17 cellular contexts compared by ENCODE assay signal in genomic region chr11:60607483-60607882, GRCh38.
DNase-seq lines count a peak whose midpoint lies in the region; ATAC-seq, FAIRE-seq and TF ChIP-seq lines count a peak whose summit lies in the region.
"Had no signal": no experiment of that assay in that cellular context is flagged by ENCODE, and none has a peak within 500 bp of the region (broad histone marks: within the 10 kb centered on the region; RNA-seq: fewer than 3 reads in every experiment).

No MANE protein-coding gene starts in this region.

- RAD21 ChIA-PET in GM12878 (lab: Charles Lee; ENCODE audit: unreplicated experiment), result no interaction called here

- TF ChIP-seq POLR2A in GM12878 (IDR thresholded peaks at IDR 0.05; ENCODE audit: low read depth, low read length), result no peak

- no peak overlapping the region for H3K4me3 Mint-ChIP-seq in neural crest cell
- H3K4me3 Mint-ChIP-seq in WTC11, result no peak overlapping the region
- no peak overlapping the region for H3K4me3 Mint-ChIP-seq in activated naive CD8-positive, alpha-beta T cell treated with anti-CD3 and anti-CD28 coated beads for 36 hours
- H3K4me3 Mint-ChIP-seq: CD4-positive, alpha-beta memory T cell had no signal

- H3K36me3 Mint-ChIP-seq in neural crest cell (ENCODE audit: low read depth) (no peaks in the 10 kb centered on the region), WTC11 (no peaks in the 10 kb centered on the region)
- H3K36me3 Mint-ChIP-seq in activated naive CD8-positive, alpha-beta T cell treated with anti-CD3 and anti-CD28 coated beads for 36 hours, result no peaks in the 10 kb centered on the region
- H3K36me3 Mint-ChIP-seq: CD4-positive, alpha-beta memory T cell had no signal

- no peak overlapping the region for H3K4me3 ChIP-seq in DND-41 (ENCODE audit: low read depth in 1 of 2, low read length in 2 of 2)
- no peak overlapping the region for H3K4me3 ChIP-seq in GM12878
- H3K4me3 ChIP-seq: SK-N-MC had no signal

- peaks cover 4% of the 10 kb centered on the region for H3K27me3 Mint-ChIP-seq in neural crest cell (ENCODE audit: low read depth)
- no peaks in the 10 kb centered on the region for H3K27me3 Mint-ChIP-seq in WTC11 (ENCODE audit: low read depth)
- peaks cover 16% of the 10 kb centered on the region for H3K27me3 Mint-ChIP-seq in activated naive CD8-positive, alpha-beta T cell treated with anti-CD3 and anti-CD28 coated beads for 36 hours

- in situ Hi-C loops in GM12878 (cut with MboI), result no loop called here

- H3K9me3 Mint-ChIP-seq in neural crest cell (peaks cover 3% of the 10 kb centered on the region), WTC11 (no peaks in the 10 kb centered on the region)
- no peaks in the 10 kb centered on the region for H3K9me3 Mint-ChIP-seq in activated naive CD8-positive, alpha-beta T cell treated with anti-CD3 and anti-CD28 coated beads for 36 hours
- H3K9me3 Mint-ChIP-seq: CD4-positive, alpha-beta memory T cell had no signal

- H3K27ac ChIP-seq in DND-41 (ENCODE audit: low read length) (no peak overlapping the region), GM12878 (ENCODE audit: control insufficient read depth, insufficient read depth) (no peak overlapping the region)
- H3K27ac ChIP-seq: SK-N-MC had no signal

- H3K27me3 ChIP-seq in DND-41 (ENCODE audit: insufficient read depth, low read length, poor library complexity) (no peaks in the 10 kb centered on the region), GM12878 (replicated peaks in 1 of 2; ENCODE audit: control insufficient read depth in 2 of 2, insufficient read depth in 2 of 2, low read length in 1 of 2) (no peaks in the 10 kb centered on the region)
- H3K27me3 ChIP-seq: BE2C had no signal

- no peaks in the 10 kb centered on the region for H3K36me3 ChIP-seq in DND-41 (ENCODE audit: insufficient read depth, low read length)
- H3K36me3 ChIP-seq in GM12878 (ENCODE audit: control insufficient read depth in 2 of 2, insufficient read depth in 2 of 2, low read length in 1 of 2), result no peaks in the 10 kb centered on the region
- H3K36me3 ChIP-seq: BE2C had no signal

- SMC1A ChIA-PET in GM12878 (lab: Charles Lee; ENCODE audit: uncharacterized antibody, unreplicated experiment), result interaction anchor here (3.5 kb wide), 1 partner anchor 11 kb away, joined by 13 read pairs; no protein-coding TSS in a partner anchor

- H3K27ac Mint-ChIP-seq in neural crest cell (ENCODE audit: unreplicated experiment) (no peak overlapping the region), WTC11 (no peak overlapping the region)
- no peak overlapping the region for H3K27ac Mint-ChIP-seq in activated naive CD8-positive, alpha-beta T cell treated with anti-CD3 and anti-CD28 coated beads for 36 hours
- H3K27ac Mint-ChIP-seq: CD4-positive, alpha-beta memory T cell had no signal

- H3K79me2 ChIP-seq in DND-41 (ENCODE audit: insufficient read depth, low read length), result no peaks in the 10 kb centered on the region
- H3K79me2 ChIP-seq in GM12878 (ENCODE audit: control insufficient read depth, insufficient read depth, low read length), result no peaks in the 10 kb centered on the region

- CTCF ChIA-PET in GM12878 (lab: Yijun Ruan, JAX) (interaction anchor here (0.8 kb wide), 1 partner anchor 263 kb away, joined by 4 read pairs; no protein-coding TSS in a partner anchor), WTC11 (lab: Charles Lee) (no interaction called here)

- 56% methylated on average over 3 of the region's 3 CpGs for WGBS in GM12878 (ENCODE audit: insufficient coverage, insufficient replicate concordance, low lambda C conversion rate, missing lambda C conversion rate)

- H3K4me1 Mint-ChIP-seq in neural crest cell, result peaks cover 4% of the 10 kb centered on the region
- H3K4me1 Mint-ChIP-seq in WTC11, result no peaks in the 10 kb centered on the region
- H3K4me1 Mint-ChIP-seq in activated naive CD8-positive, alpha-beta T cell treated with anti-CD3 and anti-CD28 coated beads for 36 hours, result peaks cover 11% of the 10 kb centered on the region
- H3K4me1 Mint-ChIP-seq: CD4-positive, alpha-beta memory T cell had no signal

- DNase-seq in DND-41, result no peak
- DNase-seq in GM12878 (ENCODE audit: low read depth, low spot score), result no peak
- DNase-seq in neural crest cell (ENCODE audit: low read depth, low spot score), result no peak
- DNase-seq in WTC11 (ENCODE audit: low spot score), result no peak
- no peak for DNase-seq in activated T-cell treated with anti-CD3 and anti-CD28 coated beads for 4 hours
- DNase-seq in activated naive CD8-positive, alpha-beta T cell treated with anti-CD3 and anti-CD28 coated beads for 36 hours, result no peak
- DNase-seq: BE2C; Calu3; CD4-positive, alpha-beta memory T cell; NCI-H1436; NCI-H2029 treated with DMSO at 0.1 percent for 48 hours; NCI-H510A; T-helper 1 cell had no signal

- no TSS peak for BruUV-seq in GM12878 (replicated peaks; lab: Mats Ljungman, UMichigan)

- H3K4me1 ChIP-seq in DND-41 (ENCODE audit: insufficient read depth, low read length) (peaks cover 5% of the 10 kb centered on the region; the same call in 1 of the 2 replicates), GM12878 (ENCODE audit: control insufficient read depth, insufficient read depth, low read length) (0 out of 2 replicates have a peak, but pooled peaks cover 5% of the 10 kb centered on the region)
- H3K4me1 ChIP-seq: BE2C had no signal

- H2AFZ ChIP-seq in DND-41 (ENCODE audit: low read depth, low read length) (no peak overlapping the region), GM12878 (ENCODE audit: control insufficient read depth, low read depth, low read length) (no peak overlapping the region)

- H3K9me3 ChIP-seq in DND-41 (ENCODE audit: insufficient read depth, low read length, severe bottlenecking) (no peaks in the 10 kb centered on the region), GM12878 (replicated peaks; ENCODE audit: control insufficient read depth, insufficient read depth, low read length) (no peaks in the 10 kb centered on the region)
- H3K9me3 ChIP-seq: BE2C had no signal

- TF ChIP-seq CTCF in DND-41 (IDR thresholded peaks at IDR 0.05; ENCODE audit: borderline replicate concordance, extremely low read depth, low read length, poor library complexity, severe bottlenecking) (peak; percentile 23), GM12874 (IDR thresholded peaks at IDR 0.05; ENCODE audit: insufficient read depth, low read depth, low read length) (peak; percentile 16; the same call in 1 of the 2 replicates), GM12878 (IDR thresholded peaks at IDR 0.05 in 2 of 3, conservative IDR thresholded peaks at IDR 0.05 in 1 of 3; ENCODE audit: control insufficient read depth in 2 of 3, extremely low read depth in 1 of 3, insufficient read depth in 1 of 3, low read depth in 3 of 3, low read length in 3 of 3) (peak in 2 of 3 experiments; percentile 6 to 25; a peak in 1 of 6 replicates), neural crest cell (conservative IDR thresholded peaks at IDR 0.05) (peak; percentile 43), WTC11 (IDR thresholded peaks at IDR 0.05) (no peak)

- H4K20me1 ChIP-seq in DND-41 (ENCODE audit: insufficient read depth, low read length) (no peaks in the 10 kb centered on the region), GM12878 (ENCODE audit: control insufficient read depth, insufficient read depth) (no peaks in the 10 kb centered on the region)

- no peak overlapping the region for H3K4me2 ChIP-seq in DND-41 (ENCODE audit: insufficient read depth, low read length)
- H3K4me2 ChIP-seq in GM12878 (ENCODE audit: control insufficient read depth, insufficient read depth), result no peak overlapping the region

- no peak for ATAC-seq in DND-41 (ENCODE audit: insufficient read depth, low read depth)
- ATAC-seq in GM12878, result no peak
- no peak for ATAC-seq in WTC11
- ATAC-seq in GM18520 (IDR thresholded peaks at IDR 0.05; ENCODE audit: unreplicated experiment), result no peak
- ATAC-seq: Panc1 had no signal

- TF ChIP-seq EP300 in GM12878 (IDR thresholded peaks at IDR 0.05; ENCODE audit: borderline replicate concordance in 1 of 2, control insufficient read depth in 1 of 2, low read depth in 2 of 2, low read length in 2 of 2), result no peak

- H3K9ac ChIP-seq in DND-41 (ENCODE audit: low read depth, low read length) (no peak overlapping the region), GM12878 (ENCODE audit: control insufficient read depth, insufficient read depth, low read length) (no peak overlapping the region)

- POLR2A ChIA-PET in GM12878 (lab: Charles Lee) (no interaction called here), WTC11 (lab: Charles Lee) (no interaction called here)

- no peak for FAIRE-seq in GM12878 (lab: Jason Lieb, UNC)

- intact Hi-C loops in GM12878 (cut with micrococcal nuclease; ENCODE audit: unreplicated experiment), result no loop called here

- no peak for TF ChIP-seq RAD21 in GM12878 (IDR thresholded peaks at IDR 0.05; ENCODE audit: insufficient read depth, low read depth, low read length)

TF ChIP-seq in GM12878, 131 proteins besides CTCF, POLR2A, EP300 and RAD21 (continues in another document):
- TF ChIP-seq KAT2A (conservative IDR thresholded peaks at IDR 0.05; ENCODE audit: control insufficient read depth, low read depth, low read length) (no peak), RELB (IDR thresholded peaks at IDR 0.05; ENCODE audit: low read depth) (no peak)

TF ChIP-seq in WTC11, 78 proteins besides CTCF, POLR2A, EP300 and RAD21 (continues in another document):
- TF ChIP-seq NFYB (CRISPR knock-in tag; conservative IDR thresholded peaks at IDR 0.05; ENCODE audit: low read depth), result no peak
- TF ChIP-seq GRHL2 (CRISPR knock-in tag; IDR thresholded peaks at IDR 0.05; ENCODE audit: insufficient replicate concordance, severe bottlenecking), result no peak
- TF ChIP-seq MAX (CRISPR knock-in tag; IDR thresholded peaks at IDR 0.05), result no peak
- TF ChIP-seq HMGA2 (CRISPR knock-in tag; IDR thresholded peaks at IDR 0.05), result no peak
- no peak for TF ChIP-seq ATF3 (CRISPR knock-in tag; conservative IDR thresholded peaks at IDR 0.05)
- no peak for TF ChIP-seq ZSCAN18 (CRISPR knock-in tag; IDR thresholded peaks at IDR 0.05)
- TF ChIP-seq NR2C2 (CRISPR knock-in tag; IDR thresholded peaks at IDR 0.05), result no peak
